10 cellular contexts compared by ENCODE assay signal in genomic region chr4:142719854-142720541, GRCh38.
A peak's percentile ranks its signal among the peaks of the same experiment; 100 is the strongest.
DNase-seq lines count a peak whose midpoint lies in the region; ATAC-seq and TF ChIP-seq lines count a peak whose summit lies in the region.
"Had no signal": no experiment of that assay in that cellular context is flagged by ENCODE, and none has a peak within 500 bp of the region (broad histone marks: within the 10 kb centered on the region; RNA-seq: fewer than 3 reads in every experiment).

No MANE protein-coding gene starts in this region.

- no peaks in the 10 kb centered on the region for H3K27me3 Mint-ChIP-seq in HFFc6 (ENCODE audit: insufficient read depth)

- H3K4me3 ChIP-seq in WI38 (ENCODE audit: low read depth, low read length): no peak overlapping the region
- H3K4me3 ChIP-seq: BLaER1, skin epidermis had no signal

- TF ChIP-seq CTCF in HFFc6 (IDR thresholded peaks at IDR 0.05) (peak; percentile 83), WI38 (IDR thresholded peaks at IDR 0.05; ENCODE audit: low read depth, low read length) (peak; percentile 7; the same call in 1 of the 2 replicates)

- peaks cover 10% of the 10 kb centered on the region; the same call in 1 of the 2 replicates for H3K36me3 Mint-ChIP-seq in HFFc6 (ENCODE audit: low read depth)

- peak overlapping the region; percentile 35; the same call in 1 of the 2 replicates for H3K4me3 Mint-ChIP-seq in HFFc6

- no peaks in the 10 kb centered on the region for H3K9me3 Mint-ChIP-seq in HFFc6

- peak overlapping the region; percentile 72 for H3K27ac Mint-ChIP-seq in HFFc6

- DNase-seq in DMS153 treated with DMSO at 0.1 percent for 48 hours (lab: John Stamatoyannopoulos, UW; ENCODE audit: unreplicated experiment) (peak; percentile 55), DMS153 (lab: John Stamatoyannopoulos, UW) (no peak), HFFc6 (peak; percentile 26), kidney tubule cell (ENCODE audit: low spot score) (peak; percentile 81), epidermal melanocyte (ENCODE audit: insufficient read length, low spot score) (no peak)

- peaks cover 21% of the 10 kb centered on the region for H3K4me1 Mint-ChIP-seq in HFFc6 (ENCODE audit: low read depth)

- no peak for ATAC-seq in HG03442 (IDR thresholded peaks at IDR 0.05; ENCODE audit: unreplicated experiment)
- no peak for ATAC-seq in HG03045 (IDR thresholded peaks at IDR 0.05; ENCODE audit: unreplicated experiment)

Comparison
In these comparisons a context has a peak if more than half of its experiments do, and no peak if none do; other contexts are left out.
1. DNase-seq: peak in DMS153 treated with DMSO at 0.1 percent for 48 hours (single experiment), HFFc6 (single experiment) and kidney tubule cell (single experiment); none in DMS153 (single experiment) and epidermal melanocyte (single experiment).